8 cellular contexts compared by ENCODE assay signal in genomic region chr5:69331528-69332445, GRCh38. TPM values are rescaled to one million over a fixed set of nuclear protein-coding genes. Genes with fewer than 3 reads are reported as not detected.
DNase-seq lines count a peak whose midpoint lies in the region; ATAC-seq and TF ChIP-seq lines count a peak whose summit lies in the region.

No MANE protein-coding gene starts in this region.

- TF ChIP-seq EP300 in transverse colon (IDR thresholded peaks at IDR 0.05; ENCODE audit: low read depth), result no peak

- DNase-seq in KG1 (lab: John Stamatoyannopoulos, UW) (peak; percentile 54), adipocyte (ENCODE audit: low read depth) (no peak), left lobe of liver (ENCODE audit: low spot score) (peak; percentile 64), transverse colon (peak; percentile 57), EL (no peak)
- DNase-seq in activated effector memory CD4-positive, alpha-beta T cell treated with anti-CD3 and anti-CD28 coated beads, Interleukin-2, amount 50 U/mL, for 16 hours, result no peak

- in situ Hi-C loops in transverse colon (cut with MboI; ENCODE audit: low pct_ligation_motif_present in 1 of 4, low pct_unique_long_range_greater_than_20kb in 1 of 4, low sequenced_read_pairs in 3 of 4), result loop anchor here in 3 of 4 donors (10.0 to 25.0 kb wide), 3 partner anchors 169 to 244 kb away; partner anchors contain the start of genes SLC30A5 (in 3 of the 3) and CCNB1 (in 1 of the 3)

- peak overlapping the region; percentile 84 for H3K4me2 ChIP-seq in BLaER1

- 31 to 44% methylated on average over 11 of the region's 11 CpGs for WGBS in transverse colon (ENCODE audit: low coverage in 1 of 2), 2 donors

- H3K9me3 ChIP-seq in BLaER1 (no peaks in the 10 kb centered on the region), adipocyte (ENCODE audit: control insufficient read depth, low read length) (no peaks in the 10 kb centered on the region), transverse colon (no peaks in the 10 kb centered on the region)

- H4K20me1 ChIP-seq in BLaER1, result no peaks in the 10 kb centered on the region

- ATAC-seq in left lobe of liver (peak; percentile 75), HG03457 (IDR thresholded peaks at IDR 0.05; ENCODE audit: unreplicated experiment) (no peak)

- H3K27me3 ChIP-seq in BLaER1 (peaks cover 5% of the 10 kb centered on the region; the same call in 1 of the 2 replicates), adipocyte (replicated peaks; ENCODE audit: control insufficient read depth, insufficient read depth, low read length) (no peaks in the 10 kb centered on the region), transverse colon (no peaks in the 10 kb centered on the region)

- peak overlapping the region; percentile 72 for H3K9ac ChIP-seq in BLaER1
- H3K9ac ChIP-seq in adipocyte (ENCODE audit: low read length), result peak overlapping the region; percentile 87

- intact Hi-C loops in transverse colon (cut with DNase I; ENCODE audit: low total_unique reads), result loop anchor here (10.0 kb wide), 1 partner anchor 287 kb away; no protein-coding TSS in a partner anchor

- no peak for TF ChIP-seq CTCF in transverse colon (IDR thresholded peaks at IDR 0.05)

- H3K4me1 ChIP-seq in BLaER1 (peaks cover 21% of the 10 kb centered on the region), adipocyte (ENCODE audit: control insufficient read depth, insufficient read depth, low read length) (peaks cover 14% of the 10 kb centered on the region), transverse colon (peaks cover 0 to 31% (median 16%) of the 10 kb centered on the region in 4 donors)

- no peaks in the 10 kb centered on the region for H3K36me3 ChIP-seq in BLaER1
- no peaks in the 10 kb centered on the region for H3K36me3 ChIP-seq in adipocyte (ENCODE audit: control insufficient read depth, insufficient read depth, low read length, severe bottlenecking)
- H3K36me3 ChIP-seq in transverse colon, result no peaks in the 10 kb centered on the region

- H3K27ac ChIP-seq in BLaER1 (peak overlapping the region; percentile 70; the same call in 1 of the 2 replicates), transverse colon (peak overlapping the region; percentile 81 to 91 (median 86))

- H3K4me3 ChIP-seq in BLaER1, result peak overlapping the region; percentile 76
- H3K4me3 ChIP-seq in adipocyte (ENCODE audit: low read length), result peak overlapping the region; percentile 84
- H3K4me3 ChIP-seq in transverse colon, result peak overlapping the region; percentile 45 to 78 (median 60)

- TF ChIP-seq POLR2A in transverse colon (IDR thresholded peaks at IDR 0.05), result peak; percentile 51

RNA-seq across cellular contexts. Expression of gene CCDC125, which starts 0.8 kb away (rescaled TPM):
- total RNA-seq in left lobe of liver, result 18.6 TPM
- total RNA-seq in transverse colon, result 10 to 100 TPM in 3 of 4 donors, 1 to 10 TPM in 1; 8.2 to 24.7 (median 18.6) TPM

RNA-seq across cellular contexts. Expression of gene AK6, which starts 37.5 kb away (rescaled TPM):
- total RNA-seq in left lobe of liver, result 18.8 TPM
- 100 to 1,000 TPM in 1 of 4 donors, 10 to 100 TPM in 3; 16.1 to 103 (median 20.0) TPM for total RNA-seq in transverse colon

RNA-seq across cellular contexts. Expression of gene TAF9, which starts 37.5 kb away (rescaled TPM):
- total RNA-seq in left lobe of liver, result 20.0 TPM
- total RNA-seq in transverse colon, result 10 to 100 TPM; 32.1 to 79.4 (median 45.5) TPM

RNA-seq across cellular contexts. Expression of gene RAD17, which starts 37.8 kb away (rescaled TPM):
- total RNA-seq in left lobe of liver (8.9 TPM), transverse colon (10 to 100 TPM in 2 of 4 donors, 1 to 10 TPM in 2; 2.6 to 19.1 (median 9.8) TPM)

Comparison
In these comparisons a context has a peak if more than half of its experiments do, and no peak if none do; other contexts are left out.
1. DNase-seq: peak in KG1 (single experiment), left lobe of liver (single experiment) and transverse colon (single experiment); none in adipocyte (single experiment), EL (single experiment) and activated effector memory CD4-positive, alpha-beta T cell treated with anti-CD3 and anti-CD28 coated beads, Interleukin-2, amount 50 U/mL, for 16 hours (single experiment).
2. Peak in every context shown above with its lines, with median percentiles within 50 percentile points of each other: H3K4me3 ChIP-seq.